Comparison of ENCODE assay signal across 26 cellular contexts in genomic region chr15:52417957-52418356, GRCh38.
"Had no signal": no experiment of that assay in that cellular context is flagged by ENCODE, and none has a peak within 500 bp of the region (broad histone marks: within the 10 kb centered on the region; RNA-seq: fewer than 3 reads in every experiment).

No MANE protein-coding gene starts in this region.

- DNase-seq: activated CD4-positive, CD25-positive, alpha-beta regulatory T cell treated with anti-CD3 and anti-CD28 coated beads, Interleukin-2, amount 50 U/mL, for 72 hours; activated CD8-positive, alpha-beta memory T cell treated with anti-CD3 and anti-CD28 coated beads for 24 hours; activated CD8-positive, alpha-beta memory T cell treated with anti-CD3 and anti-CD28 coated beads, Interleukin-2, amount 50 U/mL, for 4 hours; activated effector memory CD4-positive, alpha-beta T cell treated with Interleukin-2 at 50 U/mL for 16 hours; activated naive CD4-positive, alpha-beta T cell treated with anti-CD3 and anti-CD28 coated beads for 36 hours; activated naive CD8-positive, alpha-beta T cell treated with anti-CD3 and anti-CD28 coated beads, Interleukin-2, amount 10 ng/mL, durations not matched to agents 7 days and 5 days; activated T-cell treated with anti-CD3 and anti-CD28 coated beads, Interleukin-2, amount 50 U/mL, for 4 hours; amniotic stem cell; cerebellar nuclear complex; cortex of kidney; heart left ventricle; left cardiac atrium; nephron progenitor cell; nucleus accumbens; right cardiac atrium; stimulated activated CD4-positive, alpha-beta T cell treated with anti-CD3 and anti-CD28 coated beads, Interleukin-1b, Interleukin-23, amount 100 ng/mL, for 48 hours; stimulated activated naive CD8-positive, alpha-beta T cell treated with anti-CD3 and anti-CD28 coated beads, Interleukin-15, amount 100 ng/mL, for 72 hours; T-cell; tibial artery; WERI-Rb-1 had no signal

- H3K36me3 ChIP-seq: WERI-Rb-1 had no signal

- H3K27me3 ChIP-seq: gastroesophageal sphincter, heart left ventricle, tibial artery had no signal

- H3K4me3 ChIP-seq: gastroesophageal sphincter, heart left ventricle, tibial artery had no signal

- H3K9me3 ChIP-seq: gastroesophageal sphincter, tibial artery had no signal

- H2AFZ ChIP-seq: parathyroid adenoma had no signal

- H3K27ac Mint-ChIP-seq: activated naive CD4-positive, alpha-beta T cell treated with anti-CD3 and anti-CD28 coated beads for 36 hours; activated naive CD8-positive, alpha-beta T cell treated with anti-CD3 and anti-CD28 coated beads, Interleukin-2, amount 10 ng/mL, durations not matched to agents 7 days and 5 days; nephron progenitor cell; stimulated activated naive CD8-positive, alpha-beta T cell treated with anti-CD3 and anti-CD28 coated beads, Interleukin-15, amount 100 ng/mL, for 72 hours; T-cell had no signal

- FAIRE-seq: endometrium, islet of Langerhans, TTC549 had no signal

- H3K4me3 Mint-ChIP-seq: activated naive CD4-positive, alpha-beta T cell treated with anti-CD3 and anti-CD28 coated beads for 36 hours; activated naive CD8-positive, alpha-beta T cell treated with anti-CD3 and anti-CD28 coated beads, Interleukin-2, amount 10 ng/mL, durations not matched to agents 7 days and 5 days; activated T-cell treated with anti-CD3 and anti-CD28 coated beads, Interleukin-2, amount 50 U/mL, for 4 hours; nephron progenitor cell; stimulated activated naive CD8-positive, alpha-beta T cell treated with anti-CD3 and anti-CD28 coated beads, Interleukin-15, amount 100 ng/mL, for 72 hours; T-cell had no signal

- H3K9me3 Mint-ChIP-seq: activated naive CD4-positive, alpha-beta T cell treated with anti-CD3 and anti-CD28 coated beads for 36 hours; activated naive CD8-positive, alpha-beta T cell treated with anti-CD3 and anti-CD28 coated beads, Interleukin-2, amount 10 ng/mL, durations not matched to agents 7 days and 5 days; activated T-cell treated with anti-CD3 and anti-CD28 coated beads, Interleukin-2, amount 50 U/mL, for 4 hours; nephron progenitor cell; stimulated activated naive CD8-positive, alpha-beta T cell treated with anti-CD3 and anti-CD28 coated beads, Interleukin-15, amount 100 ng/mL, for 72 hours; T-cell had no signal

- H3K4me1 ChIP-seq: gastroesophageal sphincter, tibial artery had no signal

- ATAC-seq: activated T-cell treated with anti-CD3 and anti-CD28 coated beads, Interleukin-2, amount 50 U/mL, for 4 hours; esophagus mucosa; gastroesophageal sphincter; stimulated activated naive CD8-positive, alpha-beta T cell treated with anti-CD3 and anti-CD28 coated beads, Interleukin-15, amount 100 ng/mL, for 72 hours; T-cell had no signal

- H3K4me1 Mint-ChIP-seq: stimulated activated naive CD8-positive, alpha-beta T cell treated with anti-CD3 and anti-CD28 coated beads, Interleukin-15, amount 100 ng/mL, for 72 hours; T-cell had no signal

- H3K27ac ChIP-seq: gastroesophageal sphincter, heart left ventricle, parathyroid adenoma, tibial artery, WERI-Rb-1 had no signal

- H3K27me3 Mint-ChIP-seq: activated naive CD8-positive, alpha-beta T cell treated with anti-CD3 and anti-CD28 coated beads, Interleukin-2, amount 10 ng/mL, durations not matched to agents 7 days and 5 days; stimulated activated naive CD8-positive, alpha-beta T cell treated with anti-CD3 and anti-CD28 coated beads, Interleukin-15, amount 100 ng/mL, for 72 hours; T-cell had no signal

- H3K9ac ChIP-seq: parathyroid adenoma had no signal
